23 cellular contexts compared by ENCODE assay signal in genomic region chr6:153401751-153402150, GRCh38.
DNase-seq lines count a peak whose midpoint lies in the region; ATAC-seq, FAIRE-seq and TF ChIP-seq lines count a peak whose summit lies in the region.
"Had no signal": no experiment of that assay in that cellular context is flagged by ENCODE, and none has a peak within 500 bp of the region (broad histone marks: within the 10 kb centered on the region; RNA-seq: fewer than 3 reads in every experiment).

No MANE protein-coding gene starts in this region.

- DNase-seq in COLO668 (lab: John Stamatoyannopoulos, UW; ENCODE audit: unreplicated experiment), result peak; percentile 1
- DNase-seq in DMS53 (lab: John Stamatoyannopoulos, UW), result peak; percentile 85
- peak; percentile 79 for DNase-seq in PC-3
- DNase-seq in left lung, result no peak
- DNase-seq in D721Med (ENCODE audit: insufficient read length, low spot score), result no peak
- DNase-seq in stimulated activated naive CD8-positive, alpha-beta T cell treated with anti-CD3 and anti-CD28 coated beads, Interleukin-15, Interleukin-2, amounts not matched to agents 100 U/mL and 50 U/mL, for 24 hours, result no peak
- DNase-seq: C1 segment of cervical spinal cord; Caco-2; CD4-positive, alpha-beta memory T cell; DMS153; NCI-H1048; NCI-H1436; NCI-H187; NCI-H2081 treated with DMSO at 0.1 percent for 48 hours; NCI-H526; T-helper 2 cell had no signal

- POLR2A ChIA-PET in PC-3 (lab: Charles Lee; ENCODE audit: unreplicated experiment), result no interaction called here

- H2AFZ ChIP-seq in PC-3 (ENCODE audit: low read length), result no peak overlapping the region
- H2AFZ ChIP-seq: GM23338 had no signal

- no peaks in the 10 kb centered on the region for H3K9me2 ChIP-seq in PC-3 (replicated peaks; ENCODE audit: low read length)

- peak; percentile 35 for ATAC-seq in PC-3
- peak; percentile 45 for ATAC-seq in left lung
- no peak for ATAC-seq in HG03457 (IDR thresholded peaks at IDR 0.05; ENCODE audit: unreplicated experiment)
- ATAC-seq in stimulated activated naive CD8-positive, alpha-beta T cell treated with anti-CD3 and anti-CD28 coated beads, Interleukin-15, Interleukin-2, amounts not matched to agents 100 U/mL and 50 U/mL, for 24 hours, result no peak
- ATAC-seq: GM23338, HCT116, SK-N-SH treated with all-trans-retinoic acid at 6 μM for 48 hours had no signal

- intact Hi-C loops in PC-3 (cut with micrococcal nuclease) (no loop called here), left lung (cut with DNase I) (no loop called here)

- no peaks in the 10 kb centered on the region for H3F3A ChIP-seq in PC-3 (ENCODE audit: low read length, unreplicated experiment)

- H3K4me3 ChIP-seq in PC-3 (ENCODE audit: low read length), result peak overlapping the region; percentile 40; the same call in 1 of the 2 replicates
- H3K4me3 ChIP-seq in left lung, result no peak overlapping the region
- H3K4me3 ChIP-seq: GM23338 had no signal

- no peak for TF ChIP-seq CTCF in PC-3 (conservative IDR thresholded peaks at IDR 0.05; ENCODE audit: low read depth, low read length)
- no peak for TF ChIP-seq CTCF in left lung (IDR thresholded peaks at IDR 0.05)
- no peak for TF ChIP-seq CTCF in D721Med (IDR thresholded peaks at IDR 0.05; ENCODE audit: insufficient read depth, missing control alignments)

- no peaks in the 10 kb centered on the region for H4K20me1 ChIP-seq in PC-3 (ENCODE audit: low read length)

- BruUV-seq in PC-3 (replicated peaks; lab: Mats Ljungman, UMichigan), result no TSS peak

- H3K9me3 ChIP-seq in PC-3 (ENCODE audit: low read length) (no peaks in the 10 kb centered on the region), left lung (no peaks in the 10 kb centered on the region)
- H3K9me3 ChIP-seq: Caco-2 had no signal

- peak overlapping the region; percentile 74 for H3K4me2 ChIP-seq in PC-3 (ENCODE audit: low read length)
- H3K4me2 ChIP-seq: GM23338 had no signal

- FAIRE-seq in D721Med (lab: Jason Lieb, UNC), result no peak
- FAIRE-seq: G401.6, RCC 7860 had no signal

- CTCF ChIA-PET in PC-3 (lab: Charles Lee), result no interaction called here

- H3K27ac ChIP-seq in PC-3 (ENCODE audit: low read length), result peak overlapping the region; percentile 85
- no peak overlapping the region for H3K27ac ChIP-seq in left lung
- H3K27ac ChIP-seq: HL-60 had no signal

- H3K79me2 ChIP-seq in PC-3 (ENCODE audit: low read length), result no peaks in the 10 kb centered on the region

- no peaks in the 10 kb centered on the region for H3K36me3 ChIP-seq in PC-3 (ENCODE audit: low read depth, low read length)
- H3K36me3 ChIP-seq in left lung, result no peaks in the 10 kb centered on the region

- no peaks in the 10 kb centered on the region for H3K27me3 ChIP-seq in PC-3 (ENCODE audit: low read length)
- H3K27me3 ChIP-seq in left lung, result no peaks in the 10 kb centered on the region

- no peak overlapping the region for H3K9ac ChIP-seq in PC-3 (ENCODE audit: low read length)

- peaks cover 21% of the 10 kb centered on the region for H3K4me1 ChIP-seq in PC-3 (ENCODE audit: insufficient read depth, low read length)
- no peaks in the 10 kb centered on the region for H3K4me1 ChIP-seq in left lung
- H3K4me1 ChIP-seq: Caco-2 had no signal

Comparison
In these comparisons a context has a peak if more than half of its experiments do, and no peak if none do; other contexts are left out.
1. DNase-seq: peak in COLO668 (single experiment), DMS53 (single experiment) and PC-3 (single experiment); none in left lung (0 of 2), D721Med (single experiment) and stimulated activated naive CD8-positive, alpha-beta T cell treated with anti-CD3 and anti-CD28 coated beads, Interleukin-15, Interleukin-2, amounts not matched to agents 100 U/mL and 50 U/mL, for 24 hours (single experiment).
2. ATAC-seq: peak in PC-3 (single experiment) and left lung (single experiment); none in HG03457 (single experiment) and stimulated activated naive CD8-positive, alpha-beta T cell treated with anti-CD3 and anti-CD28 coated beads, Interleukin-15, Interleukin-2, amounts not matched to agents 100 U/mL and 50 U/mL, for 24 hours (single experiment).